In genomic region chr11:8671651-8672062, GRCh38 we compare ENCODE assay signal across 8 cellular contexts. TPM values are rescaled to one million over a fixed set of nuclear protein-coding genes. Genes with fewer than 3 reads are reported as not detected.
DNase-seq lines count a peak whose midpoint lies in the region.
"Had no signal": no experiment of that assay in that cellular context is flagged by ENCODE, and none has a peak within 500 bp of the region (broad histone marks: within the 10 kb centered on the region; RNA-seq: fewer than 3 reads in every experiment).

No MANE protein-coding gene starts in this region.

- no peaks in the 10 kb centered on the region for H3K9me3 ChIP-seq in iPS-18a (ENCODE audit: control insufficient read depth, low read depth, low read length)
- H3K9me3 ChIP-seq in subcutaneous abdominal adipose tissue (ENCODE audit: control insufficient read depth in 5 of 5, low read length in 5 of 5): no peaks in the 10 kb centered on the region
- H3K9me3 ChIP-seq: SJCRH30 had no signal

- no peak overlapping the region for H3K4me3 Mint-ChIP-seq in activated T-helper 2 cell treated with anti-CD3 and anti-CD28 coated beads, Interferon-gamma antibody, Interleukin-2, Interleukin-4, amounts not matched to agents 10 μg/mL and 5 μg/mL and 100 μg/mL, durations not matched to agents 14 hours and 24 hours and 36 hours (ENCODE audit: low read depth)

- DNase-seq in M059J (ENCODE audit: low read depth): peak; percentile 90
- DNase-seq in amniotic epithelial cell (ENCODE audit: low read depth): peak; percentile 82
- DNase-seq in iPS-NIHi11 (ENCODE audit: low spot score): no peak
- no peak for DNase-seq in AML-193 (lab: John Stamatoyannopoulos, UW)
- DNase-seq in activated T-helper 2 cell treated with anti-CD3 and anti-CD28 coated beads, Interferon-gamma antibody, Interleukin-2, Interleukin-4, amounts not matched to agents 10 μg/mL and 5 μg/mL and 100 μg/mL, durations not matched to agents 14 hours and 24 hours and 36 hours (ENCODE audit: low spot score): no peak

- H3K27me3 Mint-ChIP-seq in activated T-helper 2 cell treated with anti-CD3 and anti-CD28 coated beads, Interferon-gamma antibody, Interleukin-2, Interleukin-4, amounts not matched to agents 10 μg/mL and 5 μg/mL and 100 μg/mL, durations not matched to agents 14 hours and 24 hours and 36 hours (ENCODE audit: low read depth): no peaks in the 10 kb centered on the region

- H3K36me3 Mint-ChIP-seq in activated T-helper 2 cell treated with anti-CD3 and anti-CD28 coated beads, Interferon-gamma antibody, Interleukin-2, Interleukin-4, amounts not matched to agents 10 μg/mL and 5 μg/mL and 100 μg/mL, durations not matched to agents 14 hours and 24 hours and 36 hours (ENCODE audit: low read depth): peaks cover 14% of the 10 kb centered on the region

- no peaks in the 10 kb centered on the region for H3K9me3 Mint-ChIP-seq in activated T-helper 2 cell treated with anti-CD3 and anti-CD28 coated beads, Interferon-gamma antibody, Interleukin-2, Interleukin-4, amounts not matched to agents 10 μg/mL and 5 μg/mL and 100 μg/mL, durations not matched to agents 14 hours and 24 hours and 36 hours

- no peaks in the 10 kb centered on the region for H3K36me3 ChIP-seq in iPS-18a (ENCODE audit: control insufficient read depth, low read depth, low read length)
- H3K36me3 ChIP-seq in subcutaneous abdominal adipose tissue (ENCODE audit: control insufficient read depth in 5 of 5, insufficient read depth in 5 of 5, low read length in 5 of 5): peaks cover 0 to 12% (median 7%) of the 10 kb centered on the region in 5 donors
- H3K36me3 ChIP-seq: SJCRH30 had no signal

- H3K27me3 ChIP-seq in iPS-18a (ENCODE audit: control insufficient read depth, insufficient read depth, low read length): no peaks in the 10 kb centered on the region
- H3K27me3 ChIP-seq in subcutaneous abdominal adipose tissue (ENCODE audit: control insufficient read depth in 5 of 5, insufficient read depth in 4 of 5, low read length in 5 of 5): no peaks in the 10 kb centered on the region
- H3K27me3 ChIP-seq: SJCRH30 had no signal

- H3K4me3 ChIP-seq in iPS-18a (ENCODE audit: low read length) (peak overlapping the region; percentile 43), subcutaneous abdominal adipose tissue (ENCODE audit: low read depth in 1 of 5, low read length in 5 of 5) (no peak overlapping the region)
- H3K4me3 ChIP-seq: SJCRH30 had no signal

- peak overlapping the region; percentile 75 for H3K9ac ChIP-seq in iPS-18a (ENCODE audit: low read length)
- peak overlapping the region in 2 of 5 donors; percentile 4 to 46 for H3K9ac ChIP-seq in subcutaneous abdominal adipose tissue (ENCODE audit: low read length in 5 of 5)

- H3K27ac ChIP-seq in iPS-18a (ENCODE audit: low read length) (peak overlapping the region; percentile 96), subcutaneous abdominal adipose tissue (ENCODE audit: low read depth, low read length) (peak overlapping the region; percentile 81)
- H3K27ac ChIP-seq: SJCRH30 had no signal

- peaks cover 23% of the 10 kb centered on the region for H3K4me1 ChIP-seq in iPS-18a (ENCODE audit: control insufficient read depth, low read depth, low read length)
- peaks cover 0 to 15% (median 12%) of the 10 kb centered on the region in 5 donors for H3K4me1 ChIP-seq in subcutaneous abdominal adipose tissue (ENCODE audit: control insufficient read depth in 5 of 5, insufficient read depth in 5 of 5, low read length in 5 of 5)
- H3K4me1 ChIP-seq: SJCRH30 had no signal

- peaks cover 7% of the 10 kb centered on the region for H3K4me1 Mint-ChIP-seq in activated T-helper 2 cell treated with anti-CD3 and anti-CD28 coated beads, Interferon-gamma antibody, Interleukin-2, Interleukin-4, amounts not matched to agents 10 μg/mL and 5 μg/mL and 100 μg/mL, durations not matched to agents 14 hours and 24 hours and 36 hours (ENCODE audit: low read depth)

- no peak overlapping the region for H3K27ac Mint-ChIP-seq in activated T-helper 2 cell treated with anti-CD3 and anti-CD28 coated beads, Interferon-gamma antibody, Interleukin-2, Interleukin-4, amounts not matched to agents 10 μg/mL and 5 μg/mL and 100 μg/mL, durations not matched to agents 14 hours and 24 hours and 36 hours

- intact Hi-C loops in activated T-helper 2 cell treated with anti-CD3 and anti-CD28 coated beads, Interferon-gamma antibody, Interleukin-2, Interleukin-4, amounts not matched to agents 10 μg/mL and 5 μg/mL and 100 μg/mL, durations not matched to agents 14 hours and 24 hours and 36 hours (cut with micrococcal nuclease): no loop called here

RNA-seq across cellular contexts. Expression of gene TRIM66, which starts 10.8 kb away (rescaled TPM):
- 2.2 and 4.1 TPM in 2 replicates for total RNA-seq in M059J (2014; rRNA removed; shearing (Covaris generic))
- 13.6 and 14.6 TPM in 2 replicates for total RNA-seq in activated T-helper 2 cell treated with anti-CD3 and anti-CD28 coated beads, Interferon-gamma antibody, Interleukin-2, Interleukin-4, amounts not matched to agents 10 μg/mL and 5 μg/mL and 100 μg/mL, durations not matched to agents 14 hours and 24 hours and 36 hours

RNA-seq across cellular contexts. Expression of gene RPL27A, which starts 10.9 kb away (rescaled TPM):
- 728 and 753 TPM in 2 replicates for total RNA-seq in M059J (2014; rRNA removed; shearing (Covaris generic))
- total RNA-seq in activated T-helper 2 cell treated with anti-CD3 and anti-CD28 coated beads, Interferon-gamma antibody, Interleukin-2, Interleukin-4, amounts not matched to agents 10 μg/mL and 5 μg/mL and 100 μg/mL, durations not matched to agents 14 hours and 24 hours and 36 hours: 749 and 766 TPM in 2 replicates

Comparison
In these comparisons a context has a peak if more than half of its experiments do, and no peak if none do; other contexts are left out.
1. DNase-seq: peak in M059J (single experiment) and amniotic epithelial cell (single experiment); none in iPS-NIHi11 (single experiment), AML-193 (0 of 2) and activated T-helper 2 cell treated with anti-CD3 and anti-CD28 coated beads, Interferon-gamma antibody, Interleukin-2, Interleukin-4, amounts not matched to agents 10 μg/mL and 5 μg/mL and 100 μg/mL, durations not matched to agents 14 hours and 24 hours and 36 hours (single experiment).